9 cellular contexts compared by ENCODE assay signal in genomic region chr11:120392791-120393190, GRCh38.
"Had no signal": no experiment of that assay in that cellular context is flagged by ENCODE, and none has a peak within 500 bp of the region (broad histone marks: within the 10 kb centered on the region; RNA-seq: fewer than 3 reads in every experiment).

No MANE protein-coding gene starts in this region.

- H3K27me3 ChIP-seq: esophagus muscularis mucosa had no signal

- H3K27ac Mint-ChIP-seq: memory B cell; natural killer cell treated with Interleukin-12 subunit alpha and Interleukin-12 subunit beta and Interleukin-15 and Interleukin-18, amount 100 ng/mL, for 72 hours had no signal

- ATAC-seq: activated CD4-positive, CD25-positive, alpha-beta regulatory T cell treated with anti-CD3 and anti-CD28 coated beads, Interleukin-2, amount 50 U/mL, for 24 hours; left lobe of liver; natural killer cell treated with Interleukin-12 subunit alpha and Interleukin-12 subunit beta and Interleukin-15 and Interleukin-18, amount 100 ng/mL, for 72 hours had no signal

- H3K4me3 ChIP-seq: esophagus muscularis mucosa, skin epidermis had no signal

- DNase-seq: activated naive CD4-positive, alpha-beta T cell treated with anti-CD3 and anti-CD28 coated beads, Interleukin-2, amount 50 U/mL, for 16 hours; activated T-cell treated with anti-CD3 and anti-CD28 coated beads, Interleukin-2, amount 50 U/mL, for 1 hour; occipital lobe had no signal

- H3K4me3 Mint-ChIP-seq: memory B cell; natural killer cell treated with Interleukin-12 subunit alpha and Interleukin-12 subunit beta and Interleukin-15 and Interleukin-18, amount 100 ng/mL, for 72 hours had no signal

- H3K36me3 ChIP-seq: esophagus muscularis mucosa had no signal

- H3K36me3 Mint-ChIP-seq: natural killer cell treated with Interleukin-12 subunit alpha and Interleukin-12 subunit beta and Interleukin-15 and Interleukin-18, amount 100 ng/mL, for 72 hours had no signal

- H3K9me3 Mint-ChIP-seq: natural killer cell treated with Interleukin-12 subunit alpha and Interleukin-12 subunit beta and Interleukin-15 and Interleukin-18, amount 100 ng/mL, for 72 hours had no signal

- H3K9me3 ChIP-seq: esophagus muscularis mucosa had no signal
